ENCODE assay signal across 14 cellular contexts in the genomic region with DNA sequence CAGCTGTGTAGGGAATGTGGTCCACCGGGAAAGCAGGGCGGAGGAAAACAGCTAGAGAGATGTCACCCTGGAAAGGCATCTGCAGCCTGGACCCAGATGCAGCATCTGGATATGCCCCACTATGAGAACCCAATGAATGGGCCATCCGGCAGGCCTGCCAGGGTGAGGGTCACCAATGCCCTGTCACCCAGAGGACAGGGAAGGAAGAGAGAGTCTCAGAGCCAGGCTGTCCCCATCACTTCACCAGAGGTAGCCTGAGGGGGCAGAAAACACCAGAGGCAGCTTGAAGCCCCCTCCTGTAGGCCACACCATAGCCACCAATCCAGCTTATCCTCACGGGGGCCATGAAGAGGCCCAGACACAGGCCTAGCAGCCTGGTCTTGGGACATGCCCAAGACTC.
DNase-seq lines count a peak whose midpoint lies in the region; ATAC-seq and TF ChIP-seq lines count a peak whose summit lies in the region.
"Had no signal": no experiment of that assay in that cellular context is flagged by ENCODE, and none has a peak within 500 bp of the region (broad histone marks: within the 10 kb centered on the region; RNA-seq: fewer than 3 reads in every experiment).

No MANE protein-coding gene starts in this region.

- no peak for TF ChIP-seq CTCF in osteocyte (IDR thresholded peaks at IDR 0.05)
- TF ChIP-seq CTCF in glutamatergic neuron (IDR thresholded peaks at IDR 0.05; ENCODE audit: partially characterized antibody, unreplicated experiment): no peak

- H3K36me3 Mint-ChIP-seq in osteocyte (ENCODE audit: unreplicated experiment) (no peaks in the 10 kb centered on the region), glutamatergic neuron (ENCODE audit: unreplicated experiment) (peaks cover 10% of the 10 kb centered on the region)
- no peaks in the 10 kb centered on the region for H3K36me3 Mint-ChIP-seq in activated CD8-positive, alpha-beta memory T cell treated with anti-CD3 and anti-CD28 coated beads, Interleukin-2, amount 10 ng/mL, durations not matched to agents 7 days and 5 days
- H3K36me3 Mint-ChIP-seq: CD8-positive, alpha-beta T cell had no signal

- CTCF ChIA-PET in activated CD8-positive, alpha-beta memory T cell treated with anti-CD3 and anti-CD28 coated beads, Interleukin-2, amount 10 ng/mL, durations not matched to agents 7 days and 5 days (lab: Charles Lee): no interaction called here

- H3K9me3 Mint-ChIP-seq in osteocyte (ENCODE audit: unreplicated experiment): peaks cover 30% of the 10 kb centered on the region
- peaks cover 31% of the 10 kb centered on the region for H3K9me3 Mint-ChIP-seq in glutamatergic neuron (ENCODE audit: unreplicated experiment)
- H3K9me3 Mint-ChIP-seq in activated CD8-positive, alpha-beta memory T cell treated with anti-CD3 and anti-CD28 coated beads, Interleukin-2, amount 10 ng/mL, durations not matched to agents 7 days and 5 days (ENCODE audit: low read depth): peaks cover 10% of the 10 kb centered on the region

- H3K4me1 Mint-ChIP-seq in osteocyte (ENCODE audit: unreplicated experiment) (no peaks in the 10 kb centered on the region), glutamatergic neuron (ENCODE audit: low read depth, unreplicated experiment) (no peaks in the 10 kb centered on the region)
- no peaks in the 10 kb centered on the region for H3K4me1 Mint-ChIP-seq in activated CD8-positive, alpha-beta memory T cell treated with anti-CD3 and anti-CD28 coated beads, Interleukin-2, amount 10 ng/mL, durations not matched to agents 7 days and 5 days
- H3K4me1 Mint-ChIP-seq: B cell had no signal

- no peak overlapping the region for H3K4me3 Mint-ChIP-seq in osteocyte (ENCODE audit: unreplicated experiment)
- H3K4me3 Mint-ChIP-seq in glutamatergic neuron (ENCODE audit: unreplicated experiment): no peak overlapping the region
- H3K4me3 Mint-ChIP-seq in activated CD8-positive, alpha-beta memory T cell treated with anti-CD3 and anti-CD28 coated beads, Interleukin-2, amount 10 ng/mL, durations not matched to agents 7 days and 5 days: no peak overlapping the region
- H3K4me3 Mint-ChIP-seq: B cell; CD4-positive, alpha-beta T cell; CD8-positive, alpha-beta T cell had no signal

- peak; percentile 13 for DNase-seq in Right ventricle myocardium inferior (ENCODE audit: missing footprints)
- DNase-seq in cardiac septum (ENCODE audit: low spot score): no peak
- DNase-seq in osteocyte (ENCODE audit: extremely low spot score, unreplicated experiment): peak; percentile 67
- no peak for DNase-seq in glutamatergic neuron
- no peak for DNase-seq in activated CD8-positive, alpha-beta memory T cell treated with anti-CD3 and anti-CD28 coated beads, Interleukin-2, amount 10 ng/mL, durations not matched to agents 7 days and 5 days
- DNase-seq: AML-193; Caco-2; Calu3; CD4-positive, alpha-beta T cell; CD8-positive, alpha-beta T cell; DMS79 treated with DMSO at 0.1 percent for 48 hours; GF-D8 had no signal

- no peaks in the 10 kb centered on the region for H3K27me3 Mint-ChIP-seq in osteocyte (ENCODE audit: unreplicated experiment)
- peaks cover 2% of the 10 kb centered on the region for H3K27me3 Mint-ChIP-seq in glutamatergic neuron (ENCODE audit: unreplicated experiment)
- H3K27me3 Mint-ChIP-seq in activated CD8-positive, alpha-beta memory T cell treated with anti-CD3 and anti-CD28 coated beads, Interleukin-2, amount 10 ng/mL, durations not matched to agents 7 days and 5 days: no peaks in the 10 kb centered on the region
- H3K27me3 Mint-ChIP-seq: B cell; CD4-positive, alpha-beta T cell had no signal

- intact Hi-C loops in Right ventricle myocardium inferior (cut with DNase I) (no loop called here), cardiac septum (cut with DNase I) (no loop called here)

- H3K27ac Mint-ChIP-seq in osteocyte (ENCODE audit: unreplicated experiment) (no peak overlapping the region), glutamatergic neuron (ENCODE audit: unreplicated experiment) (no peak overlapping the region)
- H3K27ac Mint-ChIP-seq in activated CD8-positive, alpha-beta memory T cell treated with anti-CD3 and anti-CD28 coated beads, Interleukin-2, amount 10 ng/mL, durations not matched to agents 7 days and 5 days: no peak overlapping the region
- H3K27ac Mint-ChIP-seq: B cell; CD4-positive, alpha-beta T cell; CD8-positive, alpha-beta T cell had no signal

- ATAC-seq in Right ventricle myocardium inferior: no peak
- ATAC-seq in activated CD8-positive, alpha-beta memory T cell treated with anti-CD3 and anti-CD28 coated beads, Interleukin-2, amount 10 ng/mL, durations not matched to agents 7 days and 5 days: no peak
- ATAC-seq: A549; CD8-positive, alpha-beta T cell had no signal

Comparison
In these comparisons a context has a peak if more than half of its experiments do, and no peak if none do; other contexts are left out.
1. DNase-seq: peak in Right ventricle myocardium inferior (single experiment) and osteocyte (single experiment); none in cardiac septum (single experiment), glutamatergic neuron (single experiment) and activated CD8-positive, alpha-beta memory T cell treated with anti-CD3 and anti-CD28 coated beads, Interleukin-2, amount 10 ng/mL, durations not matched to agents 7 days and 5 days (single experiment).